11 cellular contexts compared by ENCODE assay signal in genomic region chr13:39306639-39307589, GRCh38.
DNase-seq lines count a peak whose midpoint lies in the region; ATAC-seq and TF ChIP-seq lines count a peak whose summit lies in the region.
"Had no signal": no experiment of that assay in that cellular context is flagged by ENCODE, and none has a peak within 500 bp of the region (broad histone marks: within the 10 kb centered on the region; RNA-seq: fewer than 3 reads in every experiment).

No MANE protein-coding gene starts in this region.

- no peak overlapping the region for H3K4me2 ChIP-seq in hepatocyte
- no peak overlapping the region for H3K4me2 ChIP-seq in PC-9

- DNase-seq in activated naive CD4-positive, alpha-beta T cell treated with Interleukin-2 at 50 U/mL for 16 hours: peak; percentile 25
- DNase-seq in activated naive CD4-positive, alpha-beta T cell (lab: John Stamatoyannopoulos, UW): no peak
- DNase-seq in hepatocyte (ENCODE audit: low spot score): no peak
- no peak for DNase-seq in PC-9
- no peak for DNase-seq in Right ventricle myocardium inferior (ENCODE audit: missing footprints)
- DNase-seq: NCI-H2081 had no signal

- peaks cover 6% of the 10 kb centered on the region for H3K27me3 Mint-ChIP-seq in stimulated activated naive CD8-positive, alpha-beta T cell treated with anti-CD3 and anti-CD28 coated beads, Interleukin-15, Interleukin-2, amounts not matched to agents 100 ng/mL and 50 ng/mL, for 24 hours

- H3K27me3 ChIP-seq in hepatocyte (no peaks in the 10 kb centered on the region), PC-9 (ENCODE audit: insufficient read depth, low read depth) (no peaks in the 10 kb centered on the region)

- no peak overlapping the region for H2AFZ ChIP-seq in hepatocyte
- no peak overlapping the region for H2AFZ ChIP-seq in PC-9

- no peaks in the 10 kb centered on the region for H4K20me1 ChIP-seq in hepatocyte (ENCODE audit: insufficient read depth, poor library complexity, severe bottlenecking)
- H4K20me1 ChIP-seq in PC-9 (ENCODE audit: insufficient read depth): no peaks in the 10 kb centered on the region

- H3K4me1 ChIP-seq in hepatocyte (ENCODE audit: insufficient read depth): no peaks in the 10 kb centered on the region
- no peaks in the 10 kb centered on the region for H3K4me1 ChIP-seq in PC-9 (replicated peaks; ENCODE audit: insufficient read depth)

- ATAC-seq in HG02642 (IDR thresholded peaks at IDR 0.05; ENCODE audit: poor library complexity, unreplicated experiment) (peak; percentile 97), HG03575 (IDR thresholded peaks at IDR 0.05; ENCODE audit: extremely low read depth, insufficient number of reproducible peaks, low FRiP score, unreplicated experiment) (peak; percentile 78), Right ventricle myocardium inferior (no peak)

- H3K9me3 ChIP-seq in hepatocyte (ENCODE audit: low read depth) (no peaks in the 10 kb centered on the region), PC-9 (ENCODE audit: insufficient read depth, low read depth) (no peaks in the 10 kb centered on the region)

- H3K9me2 ChIP-seq in hepatocyte (replicated peaks; ENCODE audit: insufficient read depth) (no peaks in the 10 kb centered on the region), PC-9 (ENCODE audit: insufficient read depth) (no peaks in the 10 kb centered on the region)

- peaks cover 10% of the 10 kb centered on the region for H3K4me1 Mint-ChIP-seq in stimulated activated naive CD8-positive, alpha-beta T cell treated with anti-CD3 and anti-CD28 coated beads, Interleukin-15, Interleukin-2, amounts not matched to agents 100 ng/mL and 50 ng/mL, for 24 hours (ENCODE audit: low read depth)
- H3K4me1 Mint-ChIP-seq: neural crest cell had no signal

- H3K4me3 ChIP-seq in hepatocyte (no peak overlapping the region), PC-9 (no peak overlapping the region)

- POLR2A ChIA-PET in PC-9 (lab: Charles Lee; ENCODE audit: unreplicated experiment): no interaction called here

- CTCF ChIA-PET in PC-9 (lab: Charles Lee): no interaction called here

- BruUV-seq in PC-9 (replicated peaks; lab: Mats Ljungman, UMichigan): no TSS peak

- H3F3A ChIP-seq in PC-9 (ENCODE audit: insufficient read depth, low read depth): no peaks in the 10 kb centered on the region

- TF ChIP-seq CTCF in hepatocyte (IDR thresholded peaks at IDR 0.05; ENCODE audit: poor library complexity) (no peak), PC-9 (conservative IDR thresholded peaks at IDR 0.05) (no peak)

- no peaks in the 10 kb centered on the region for H3K36me3 Mint-ChIP-seq in stimulated activated naive CD8-positive, alpha-beta T cell treated with anti-CD3 and anti-CD28 coated beads, Interleukin-15, Interleukin-2, amounts not matched to agents 100 ng/mL and 50 ng/mL, for 24 hours (ENCODE audit: low read depth)

- no peak overlapping the region for H3K4me3 Mint-ChIP-seq in stimulated activated naive CD8-positive, alpha-beta T cell treated with anti-CD3 and anti-CD28 coated beads, Interleukin-15, Interleukin-2, amounts not matched to agents 100 ng/mL and 50 ng/mL, for 24 hours
- H3K4me3 Mint-ChIP-seq: B cell, neural crest cell had no signal

- peaks cover 4% of the 10 kb centered on the region for H3K9me3 Mint-ChIP-seq in stimulated activated naive CD8-positive, alpha-beta T cell treated with anti-CD3 and anti-CD28 coated beads, Interleukin-15, Interleukin-2, amounts not matched to agents 100 ng/mL and 50 ng/mL, for 24 hours

- 76% methylated on average over 16 of the region's 16 CpGs for WGBS in hepatocyte (ENCODE audit: low lambda C conversion rate, missing lambda C conversion rate)

- intact Hi-C loops in PC-9 (cut with micrococcal nuclease; ENCODE audit: unreplicated experiment) (no loop called here), Right ventricle myocardium inferior (cut with DNase I) (no loop called here)

- H3K79me2 ChIP-seq in hepatocyte (no peaks in the 10 kb centered on the region), PC-9 (ENCODE audit: low read depth) (no peaks in the 10 kb centered on the region)

- H3K27ac ChIP-seq in hepatocyte (no peak overlapping the region), PC-9 (no peak overlapping the region)

- peak overlapping the region; percentile 32 for H3K27ac Mint-ChIP-seq in stimulated activated naive CD8-positive, alpha-beta T cell treated with anti-CD3 and anti-CD28 coated beads, Interleukin-15, Interleukin-2, amounts not matched to agents 100 ng/mL and 50 ng/mL, for 24 hours
- H3K27ac Mint-ChIP-seq: B cell had no signal

- H3K36me3 ChIP-seq in hepatocyte (replicated peaks; ENCODE audit: insufficient read depth, low read depth): no peaks in the 10 kb centered on the region
- H3K36me3 ChIP-seq in PC-9 (ENCODE audit: low read depth): no peaks in the 10 kb centered on the region
